ENCODE assay signal across 13 cellular contexts in genomic region chr2:37011126-37011525, GRCh38. TPM values are rescaled to one million over a fixed set of nuclear protein-coding genes. Genes with fewer than 3 reads are reported as not detected.
DNase-seq lines count a peak whose midpoint lies in the region; ATAC-seq and TF ChIP-seq lines count a peak whose summit lies in the region.
"Had no signal": no experiment of that assay in that cellular context is flagged by ENCODE, and none has a peak within 500 bp of the region (broad histone marks: within the 10 kb centered on the region; RNA-seq: fewer than 3 reads in every experiment).

No MANE protein-coding gene starts in this region.

- no peak overlapping the region for H3K23ac ChIP-seq in mesenchymal stem cell (ENCODE audit: low read length in 2 of 2)

- H3K27ac ChIP-seq in OCI-LY1 (ENCODE audit: low read depth, low read length, poor library complexity, severe bottlenecking), result peak overlapping the region; percentile 40
- no peak overlapping the region for H3K27ac ChIP-seq in mesenchymal stem cell (ENCODE audit: low read length, poor library complexity, severe bottlenecking)
- H3K27ac ChIP-seq: body of pancreas had no signal

- H3K9me3 ChIP-seq in OCI-LY1 (ENCODE audit: low read length), result no peaks in the 10 kb centered on the region
- no peaks in the 10 kb centered on the region for H3K9me3 ChIP-seq in mesenchymal stem cell (ENCODE audit: control insufficient read depth, low read length)
- H3K9me3 ChIP-seq: body of pancreas had no signal

- no peak overlapping the region for H4K91ac ChIP-seq in mesenchymal stem cell (ENCODE audit: low read length)

- ATAC-seq in GM21825 (IDR thresholded peaks at IDR 0.05; ENCODE audit: unreplicated experiment) (peak; percentile 61), naive B cell (ENCODE audit: low read depth in 2 of 2) (peak; percentile 54 to 77)
- ATAC-seq: activated T-cell treated with anti-CD3 and anti-CD28 coated beads, Interleukin-2, amount 50 U/mL, for 72 hours; body of pancreas had no signal

- no peak overlapping the region for H2BK12ac ChIP-seq in mesenchymal stem cell (ENCODE audit: low read length in 2 of 2)

- peaks cover 18% of the 10 kb centered on the region for H3K36me3 Mint-ChIP-seq in activated naive CD4-positive, alpha-beta T cell treated with anti-CD3 and anti-CD28 coated beads, Interleukin-2, amount 50 U/mL, for 24 hours
- peaks cover 18 to 29% of the 10 kb centered on the region in 2 donors for H3K36me3 Mint-ChIP-seq in naive B cell

- H3F3A ChIP-seq in OCI-LY1 (ENCODE audit: insufficient read depth, low read length), result no peaks in the 10 kb centered on the region

- H2BK120ac ChIP-seq in mesenchymal stem cell (ENCODE audit: low read depth, low read length), result no peak overlapping the region

- H3K9me2 ChIP-seq in OCI-LY1 (ENCODE audit: low read depth, low read length), result no peaks in the 10 kb centered on the region

- H3K27ac Mint-ChIP-seq in activated naive CD4-positive, alpha-beta T cell treated with anti-CD3 and anti-CD28 coated beads, Interleukin-2, amount 50 U/mL, for 24 hours, result peak overlapping the region; percentile 90
- H3K27ac Mint-ChIP-seq in naive B cell, result peak overlapping the region in 3 of 6 donors; percentile 35 to 52 (median 41)
- H3K27ac Mint-ChIP-seq: activated T-cell treated with anti-CD3 and anti-CD28 coated beads, Interleukin-2, amount 50 U/mL, for 72 hours had no signal

- H2BK15ac ChIP-seq in mesenchymal stem cell (ENCODE audit: low read depth, poor library complexity, severe bottlenecking), result no peak overlapping the region

- no peaks in the 10 kb centered on the region for H3K27me3 Mint-ChIP-seq in activated naive CD4-positive, alpha-beta T cell treated with anti-CD3 and anti-CD28 coated beads, Interleukin-2, amount 50 U/mL, for 24 hours
- no peaks in the 10 kb centered on the region for H3K27me3 Mint-ChIP-seq in naive B cell

- no peak for DNase-seq in activated naive CD4-positive, alpha-beta T cell (lab: John Stamatoyannopoulos, UW)
- peak; percentile 36 for DNase-seq in naive B cell
- DNase-seq in cerebellum (ENCODE audit: low spot score), result no peak
- no peak for DNase-seq in amniotic stem cell (lab: John Stamatoyannopoulos, UW)
- no peak for DNase-seq in mesenchymal stem cell
- DNase-seq: activated CD4-positive, alpha-beta T cell treated with anti-CD3 and anti-CD28 coated beads for 1 hour; activated T-cell treated with anti-CD3 and anti-CD28 coated beads, Interleukin-2, amount 50 U/mL, for 72 hours; body of pancreas; NCI-H2107; stimulated activated CD4-positive, alpha-beta T cell treated with anti-CD3 and anti-CD28 coated beads, Interleukin-15, amount 100 ng/mL, for 24 hours had no signal

- no peak overlapping the region for H3K14ac ChIP-seq in mesenchymal stem cell (ENCODE audit: low read length in 2 of 2)

- H3K36me3 ChIP-seq in OCI-LY1 (ENCODE audit: insufficient read depth, low read length), result peaks cover 41% of the 10 kb centered on the region
- peaks cover 14 to 75% of the 10 kb centered on the region in 2 experiments for H3K36me3 ChIP-seq in mesenchymal stem cell (ENCODE audit: control insufficient read depth in 1 of 2, insufficient read depth in 2 of 2, low read depth in 1 of 2, low read length in 2 of 2)

- H3K4ac ChIP-seq in mesenchymal stem cell (ENCODE audit: low read depth in 1 of 2, low read length in 2 of 2), result no peak overlapping the region

- no peak overlapping the region for H4K8ac ChIP-seq in mesenchymal stem cell (ENCODE audit: low read length)

- H3K4me2 ChIP-seq in OCI-LY1 (ENCODE audit: low read length) (peak overlapping the region; percentile 20; the same call in 1 of the 2 replicates), mesenchymal stem cell (ENCODE audit: low read length, poor library complexity, severe bottlenecking) (no peak overlapping the region)

- peaks cover 32% of the 10 kb centered on the region for H3K4me1 ChIP-seq in OCI-LY1 (ENCODE audit: insufficient read depth, low read length, severe bottlenecking)
- H3K4me1 ChIP-seq in mesenchymal stem cell (ENCODE audit: control insufficient read depth, insufficient read depth, low read depth, low read length), result no peaks in the 10 kb centered on the region
- H3K4me1 ChIP-seq: body of pancreas had no signal

- H2BK5ac ChIP-seq in mesenchymal stem cell (ENCODE audit: low read depth, low read length, poor library complexity, severe bottlenecking), result no peak overlapping the region

- no peak overlapping the region for H3K4me3 ChIP-seq in OCI-LY1 (ENCODE audit: low read depth, low read length, poor library complexity, severe bottlenecking)
- H3K4me3 ChIP-seq in mesenchymal stem cell (ENCODE audit: insufficient read depth in 1 of 2, low read depth in 1 of 2, low read length in 2 of 2), result no peak overlapping the region
- H3K4me3 ChIP-seq: body of pancreas had no signal

- H4K20me1 ChIP-seq in OCI-LY1 (ENCODE audit: insufficient read depth, low read length), result no peaks in the 10 kb centered on the region

- H3K79me2 ChIP-seq in OCI-LY1 (ENCODE audit: insufficient read depth, low read length), result no peaks in the 10 kb centered on the region

- H3K79me1 ChIP-seq in mesenchymal stem cell (replicated peaks; ENCODE audit: low read length, poor library complexity, severe bottlenecking), result peaks cover 1% of the 10 kb centered on the region

- H3K4me3 Mint-ChIP-seq in activated naive CD4-positive, alpha-beta T cell treated with anti-CD3 and anti-CD28 coated beads, Interleukin-2, amount 50 U/mL, for 24 hours, result no peak overlapping the region
- peak overlapping the region; percentile 14 to 85 (median 64) for H3K4me3 Mint-ChIP-seq in naive B cell
- H3K4me3 Mint-ChIP-seq: activated T-cell treated with anti-CD3 and anti-CD28 coated beads, Interleukin-2, amount 50 U/mL, for 72 hours had no signal

- H3K9ac ChIP-seq in OCI-LY1 (ENCODE audit: low read length) (no peak overlapping the region), mesenchymal stem cell (ENCODE audit: low read length) (no peak overlapping the region)

- no peaks in the 10 kb centered on the region for H3K27me3 ChIP-seq in OCI-LY1 (ENCODE audit: insufficient read depth, low read length)
- no peaks in the 10 kb centered on the region for H3K27me3 ChIP-seq in mesenchymal stem cell (ENCODE audit: control insufficient read depth in 1 of 2, insufficient read depth in 1 of 2, low read length in 2 of 2)
- H3K27me3 ChIP-seq: body of pancreas had no signal

- H3K9me3 Mint-ChIP-seq in activated naive CD4-positive, alpha-beta T cell treated with anti-CD3 and anti-CD28 coated beads, Interleukin-2, amount 50 U/mL, for 24 hours, result no peaks in the 10 kb centered on the region
- H3K9me3 Mint-ChIP-seq in naive B cell, result no peaks in the 10 kb centered on the region
- H3K9me3 Mint-ChIP-seq: activated T-cell treated with anti-CD3 and anti-CD28 coated beads, Interleukin-2, amount 50 U/mL, for 72 hours had no signal

- WGBS in mesenchymal stem cell, result 84% methylated on average over 3 of the region's 5 CpGs

- no peak for TF ChIP-seq CTCF in OCI-LY1 (IDR thresholded peaks at IDR 0.05; ENCODE audit: low read length)

- no peak overlapping the region for H2AK5ac ChIP-seq in mesenchymal stem cell (ENCODE audit: low read length, severe bottlenecking)

- H3K4me1 Mint-ChIP-seq in activated naive CD4-positive, alpha-beta T cell treated with anti-CD3 and anti-CD28 coated beads, Interleukin-2, amount 50 U/mL, for 24 hours, result peaks cover 21% of the 10 kb centered on the region
- peaks cover 34 to 56% (median 39%) of the 10 kb centered on the region in 3 donors for H3K4me1 Mint-ChIP-seq in naive B cell

- no peak overlapping the region for H3K18ac ChIP-seq in mesenchymal stem cell (ENCODE audit: low read depth in 1 of 2, low read length in 2 of 2)

- H2AFZ ChIP-seq in OCI-LY1 (ENCODE audit: low read length) (no peak overlapping the region), mesenchymal stem cell (ENCODE audit: low read depth, low read length) (no peak overlapping the region)

RNA-seq across cellular contexts. Expression of gene STRN, which starts 44.8 kb away (rescaled TPM):
- 10 to 100 TPM in 5 of 6 donors, 1 to 10 TPM in 1; 4.3 to 14.7 (median 11.2) TPM for polyA plus RNA-seq in naive B cell (ENCODE audit: low read depth in 6 of 6)
- 26.3 TPM for total RNA-seq in cerebellum
- polyA plus RNA-seq in mesenchymal stem cell (2013, experiment 1 of 2), result 12.7 TPM
- 12.7 TPM for polyA plus RNA-seq in mesenchymal stem cell (2013, experiment 2 of 2)
